In genomic region chr20:39277185-39277584, GRCh38 we compare ENCODE assay signal across 9 cellular contexts.
"Had no signal": no experiment of that assay in that cellular context is flagged by ENCODE, and none has a peak within 500 bp of the region (broad histone marks: within the 10 kb centered on the region; RNA-seq: fewer than 3 reads in every experiment).

No MANE protein-coding gene starts in this region.

- H2AFZ ChIP-seq: GM23248 had no signal

- H3K27ac Mint-ChIP-seq: H9, HFFc6 had no signal

- H3K4me3 Mint-ChIP-seq: H9, HFFc6 had no signal

- H3K4me3 ChIP-seq: GM23248, HAP-1 had no signal

- DNase-seq: GM23248, GOT3, H7, H9, HCEC 1CT, HFFc6 had no signal

- H3K9me3 ChIP-seq: HAP-1 had no signal

- H3K4me1 ChIP-seq: HAP-1 had no signal

- H3K36me3 ChIP-seq: HAP-1 had no signal

- ATAC-seq: HCT116 had no signal

- FAIRE-seq: H54 had no signal

- H3K9ac ChIP-seq: GM23248 had no signal

- H3K27ac ChIP-seq: GM23248 had no signal
